In the genomic region with DNA sequence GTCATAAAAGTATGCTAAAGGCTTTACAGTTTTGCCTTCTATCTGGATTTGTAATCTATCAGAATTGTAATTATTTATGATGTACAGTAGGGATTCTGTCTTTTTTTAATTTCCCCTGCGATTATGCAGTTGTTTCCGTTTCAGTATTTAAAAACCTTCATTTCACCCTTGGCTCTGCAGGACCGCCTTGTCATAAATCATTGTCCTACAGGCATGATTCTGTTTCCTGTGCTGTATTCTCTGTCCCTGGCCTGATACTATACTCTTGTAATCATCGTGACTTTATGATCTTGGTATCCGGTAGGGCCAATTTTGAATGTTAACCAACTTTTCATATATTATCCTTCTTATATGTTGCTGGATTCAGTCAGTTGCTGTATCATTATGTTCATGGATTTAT, we compare ENCODE assay signal across 28 cellular contexts.
"Had no signal": no experiment of that assay in that cellular context is flagged by ENCODE, and none has a peak within 500 bp of the region (broad histone marks: within the 10 kb centered on the region; RNA-seq: fewer than 3 reads in every experiment).

No MANE protein-coding gene starts in this region.

- ATAC-seq: activated CD4-positive, alpha-beta T cell treated with anti-CD3 and anti-CD28 coated beads for 36 hours; activated naive CD4-positive, alpha-beta T cell treated with anti-CD3 and anti-CD28 coated beads, Interleukin-2, amount 50 U/mL, for 72 hours; activated T-cell treated with anti-CD3 and anti-CD28 coated beads, Interleukin-2, amount 50 U/mL, for 72 hours; effector memory CD8-positive, alpha-beta T cell; gastroesophageal sphincter; heart right ventricle had no signal

- H3K27ac ChIP-seq: ascending aorta, breast epithelium, cardiac muscle cell, colonic mucosa, epithelial cell of prostate, esophagus squamous epithelium, gastroesophageal sphincter, heart right ventricle had no signal

- H3K36me3 ChIP-seq: breast epithelium, cardiac muscle cell, colonic mucosa had no signal

- H3K4me3 ChIP-seq: ascending aorta, breast epithelium, cardiac muscle cell, colonic mucosa, esophagus squamous epithelium, gastroesophageal sphincter, heart right ventricle had no signal

- DNase-seq: activated CD4-positive, alpha-beta memory T cell treated with anti-CD3 and anti-CD28 coated beads for 36 hours; activated CD4-positive, alpha-beta T cell treated with anti-CD3 and anti-CD28 coated beads for 36 hours; activated CD4-positive, alpha-beta T cell treated with anti-CD3 and anti-CD28 coated beads, Interleukin-2, amount 10 ng/mL, durations not matched to agents 24 days and 14 days; activated CD4-positive, CD25-positive, alpha-beta regulatory T cell; activated CD4-positive, CD25-positive, alpha-beta regulatory T cell treated with anti-CD3 and anti-CD28 coated beads, Interleukin-2, amount 50 U/mL, for 72 hours; activated CD8-positive, alpha-beta memory T cell treated with anti-CD3 and anti-CD28 coated beads, Interleukin-2, amount 50 U/mL, for 48 hours; activated gamma-delta T cell; activated naive CD4-positive, alpha-beta T cell; activated naive CD4-positive, alpha-beta T cell treated with anti-CD3 and anti-CD28 coated beads, Interleukin-2, amount 10 ng/mL, durations not matched to agents 7 days and 5 days; activated naive CD8-positive, alpha-beta T cell treated with anti-CD3 and anti-CD28 coated beads, Interleukin-2, amount 10 ng/mL, durations not matched to agents 7 days and 5 days; activated T-cell treated with anti-CD3 and anti-CD28 coated beads for 4 hours; activated T-cell treated with anti-CD3 and anti-CD28 coated beads, Interleukin-2, amount 50 U/mL, for 24 hours; activated T-cell treated with anti-CD3 and anti-CD28 coated beads, Interleukin-2, amount 50 U/mL, for 72 hours; central memory CD4-positive, alpha-beta T cell; cerebellar nuclear complex; colonic mucosa; effector CD4-positive, alpha-beta T cell; effector memory CD8-positive, alpha-beta T cell; esophagus squamous epithelium; foreskin melanocyte; heart right ventricle; T-helper 2 cell had no signal

- H3K4me1 ChIP-seq: ascending aorta, breast epithelium, colonic mucosa had no signal

- H3K27me3 ChIP-seq: ascending aorta, breast epithelium, cardiac muscle cell, colonic mucosa, esophagus squamous epithelium, gastroesophageal sphincter, heart right ventricle had no signal

- H3K9me3 ChIP-seq: ascending aorta, breast epithelium, colonic mucosa, esophagus squamous epithelium, gastroesophageal sphincter, heart right ventricle had no signal
